8 cellular contexts compared by ENCODE assay signal in genomic region chr19:9834726-9835506, GRCh38. TPM values are rescaled to one million over a fixed set of nuclear protein-coding genes. Genes with fewer than 3 reads are reported as not detected.
DNase-seq lines count a peak whose midpoint lies in the region; ATAC-seq and TF ChIP-seq lines count a peak whose summit lies in the region.

Gene PIN1, plus strand, starts transcription at chr19:9835318. Its CDS starts 27 bp downstream, at chr19:9835345.

- H3K27ac Mint-ChIP-seq in endothelial cell (ENCODE audit: unreplicated experiment) = peak within 1 kb of the TSS; percentile 48

- H2AFZ ChIP-seq in OCI-LY3 (ENCODE audit: low read depth, low read length) = peak within 1 kb of the TSS; percentile 91

- H3K36me3 ChIP-seq in OCI-LY3 (replicated peaks; ENCODE audit: low read depth, low read length) = peaks cover 20% of the 10 kb centered on the region

- H3K9me3 Mint-ChIP-seq in endothelial cell (ENCODE audit: unreplicated experiment) = no peaks in the 10 kb centered on the region

- H4K20me1 ChIP-seq in OCI-LY3 (ENCODE audit: insufficient read depth, low read length) = peaks cover 5% of the 10 kb centered on the region; the same call in 1 of the 2 replicates

- peaks cover 5% of the 10 kb centered on the region for H3K27me3 Mint-ChIP-seq in endothelial cell (ENCODE audit: unreplicated experiment)

- no peaks in the 10 kb centered on the region for H3K27me3 ChIP-seq in OCI-LY3 (ENCODE audit: low read depth, low read length)

- peak within 1 kb of the TSS; percentile 82 for H3K4me2 ChIP-seq in OCI-LY3 (ENCODE audit: low read length)

- peaks cover 4% of the 10 kb centered on the region for H3K36me3 Mint-ChIP-seq in endothelial cell (ENCODE audit: low read depth, unreplicated experiment)

- H3K9me3 ChIP-seq in OCI-LY3 (ENCODE audit: insufficient read depth, low read length) = no peaks in the 10 kb centered on the region

- peak within 1 kb of the TSS; percentile 86 for H3K4me3 ChIP-seq in OCI-LY3 (ENCODE audit: low read length)

- H3K4me3 Mint-ChIP-seq in endothelial cell (ENCODE audit: unreplicated experiment) = peak within 1 kb of the TSS; percentile 93

- H3K79me2 ChIP-seq in OCI-LY3 (ENCODE audit: low read length) = peaks cover 32% of the 10 kb centered on the region

- ATAC-seq in GM21515 (IDR thresholded peaks at IDR 0.05; ENCODE audit: unreplicated experiment) = peak; percentile 89

- peak within 1 kb of the TSS; percentile 76 for H3K9ac ChIP-seq in OCI-LY3 (ENCODE audit: low read length)

- peak; percentile 96 for DNase-seq in DMS 273 treated with DMSO at 0.1 percent for 48 hours (lab: John Stamatoyannopoulos, UW)
- DNase-seq in HuH-7.5 (ENCODE audit: low spot score) = peak; percentile 99
- peak; percentile 99 for DNase-seq in activated CD8-positive, alpha-beta memory T cell treated with anti-CD3 and anti-CD28 coated beads, Interleukin-2, amount 50 U/mL, for 48 hours
- DNase-seq in endothelial cell (ENCODE audit: low spot score) = peak; percentile 99
- DNase-seq in midbrain (lab: John Stamatoyannopoulos, UW) = peak; percentile 99
- peak; percentile 99 for DNase-seq in stimulated activated CD8-positive, alpha-beta memory T cell treated with anti-CD3 and anti-CD28 coated beads, Interleukin-2, amount 100 ng/mL, for 1 hour (ENCODE audit: low read depth in 2 of 2)

- H3K4me1 Mint-ChIP-seq in endothelial cell (ENCODE audit: unreplicated experiment) = peaks cover 3% of the 10 kb centered on the region

- TF ChIP-seq CTCF in OCI-LY3 (IDR thresholded peaks at IDR 0.05; ENCODE audit: low read depth, low read length) (peak; percentile 39), endothelial cell (IDR thresholded peaks at IDR 0.05; ENCODE audit: unreplicated experiment) (peak; percentile 41)

- peaks cover 12% of the 10 kb centered on the region for H3K4me1 ChIP-seq in OCI-LY3 (ENCODE audit: low read length)

- H3K27ac ChIP-seq in OCI-LY3 (ENCODE audit: low read length) = no peak within 1 kb of the TSS

RNA-seq across cellular contexts. Expression of gene PIN1, which starts in this region (rescaled TPM):
- 69.9 TPM for total RNA-seq in endothelial cell (ENCODE audit: unreplicated experiment)
